Comparison of ENCODE assay signal across 8 cellular contexts in the genomic region with DNA sequence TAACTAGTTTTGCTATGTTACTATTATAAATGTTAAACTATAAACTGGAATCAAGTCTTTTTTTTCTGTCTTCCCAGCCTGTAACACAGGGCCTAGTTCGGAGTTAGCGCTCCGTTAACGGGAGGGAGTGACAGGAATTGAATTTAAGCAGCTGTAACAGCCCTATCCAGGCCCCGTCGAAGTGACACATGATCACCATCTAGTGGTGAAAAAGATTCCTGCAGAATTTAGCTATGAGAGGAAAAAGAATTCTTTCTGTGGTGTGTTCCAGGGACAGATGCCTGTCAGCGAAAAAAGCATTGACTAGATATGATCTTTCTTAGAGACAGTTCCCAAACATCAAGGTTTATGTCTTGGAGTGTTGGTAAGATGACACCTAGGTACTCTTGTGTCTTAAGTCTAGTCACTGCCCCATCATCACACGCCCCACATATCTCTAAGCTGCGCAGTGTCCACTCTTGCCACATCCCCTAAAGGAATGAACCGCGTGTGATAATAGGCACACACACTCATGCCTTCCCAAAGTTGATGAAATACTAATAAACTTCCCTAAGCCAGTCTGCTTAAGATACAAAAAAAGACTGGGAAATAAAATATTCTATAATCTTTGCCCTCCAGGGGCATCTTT. TPM values are rescaled to one million over a fixed set of nuclear protein-coding genes. Genes with fewer than 3 reads are reported as not detected.
DNase-seq lines count a peak whose midpoint lies in the region; ATAC-seq, FAIRE-seq and TF ChIP-seq lines count a peak whose summit lies in the region.

No MANE protein-coding gene starts in this region.

- peak; percentile 13 to 31 for DNase-seq in SHP77 (lab: John Stamatoyannopoulos, UW)
- no peak for DNase-seq in SHP77 treated with DMSO at 0.1 percent for 48 hours (lab: John Stamatoyannopoulos, UW)
- DNase-seq in HCEC 1CT = peak; percentile 36
- DNase-seq in NCI-H2196 treated with DMSO at 0.1 percent for 48 hours (lab: John Stamatoyannopoulos, UW; ENCODE audit: unreplicated experiment) = peak; percentile 4
- DNase-seq in activated CD4-positive, alpha-beta T cell treated with anti-CD3 and anti-CD28 coated beads, Interleukin-2, amount 10 ng/mL, durations not matched to agents 24 days and 14 days = peak; percentile 88
- peak in 1 of 3 donors; percentile 56 for DNase-seq in mucosa of descending colon
- DNase-seq in occipital lobe (lab: John Stamatoyannopoulos, UW) = no peak

- no peaks in the 10 kb centered on the region for H3K36me3 ChIP-seq in mucosa of descending colon (ENCODE audit: low read depth)

- intact Hi-C loops in activated CD4-positive, alpha-beta T cell treated with anti-CD3 and anti-CD28 coated beads, Interleukin-2, amount 10 ng/mL, durations not matched to agents 24 days and 14 days (cut with micrococcal nuclease) = loop anchor here (1.0 to 2.0 kb wide), 3 partner anchors 14 to 92 kb away; no protein-coding TSS in a partner anchor
- intact Hi-C loops in mucosa of descending colon (cut with DNase I, micrococcal nuclease) = no loop called here

- peaks cover 15% of the 10 kb centered on the region for H3K4me1 Mint-ChIP-seq in activated CD4-positive, alpha-beta T cell treated with anti-CD3 and anti-CD28 coated beads, Interleukin-2, amount 10 ng/mL, durations not matched to agents 24 days and 14 days

- peak; percentile 37 for FAIRE-seq in endometrium (lab: Jason Lieb, UNC)

- peak; percentile 30 for TF ChIP-seq CTCF in mucosa of descending colon (IDR thresholded peaks at IDR 0.05)

- H3K36me3 Mint-ChIP-seq in activated CD4-positive, alpha-beta T cell treated with anti-CD3 and anti-CD28 coated beads, Interleukin-2, amount 10 ng/mL, durations not matched to agents 24 days and 14 days (ENCODE audit: low read depth) = peaks cover 3% of the 10 kb centered on the region

- no peak overlapping the region for H3K4me3 ChIP-seq in mucosa of descending colon

- no peaks in the 10 kb centered on the region for H3K4me1 ChIP-seq in mucosa of descending colon (ENCODE audit: low read depth)

- ATAC-seq in mucosa of descending colon = peak; percentile 77

- no peak overlapping the region for H3K27ac Mint-ChIP-seq in activated CD4-positive, alpha-beta T cell treated with anti-CD3 and anti-CD28 coated beads, Interleukin-2, amount 10 ng/mL, durations not matched to agents 24 days and 14 days

- H3K9me3 Mint-ChIP-seq in activated CD4-positive, alpha-beta T cell treated with anti-CD3 and anti-CD28 coated beads, Interleukin-2, amount 10 ng/mL, durations not matched to agents 24 days and 14 days = no peaks in the 10 kb centered on the region

- peak overlapping the region; percentile 59 for H3K4me3 Mint-ChIP-seq in activated CD4-positive, alpha-beta T cell treated with anti-CD3 and anti-CD28 coated beads, Interleukin-2, amount 10 ng/mL, durations not matched to agents 24 days and 14 days

- H3K27me3 Mint-ChIP-seq in activated CD4-positive, alpha-beta T cell treated with anti-CD3 and anti-CD28 coated beads, Interleukin-2, amount 10 ng/mL, durations not matched to agents 24 days and 14 days = peaks cover 5% of the 10 kb centered on the region

- no peaks in the 10 kb centered on the region for H3K9me3 ChIP-seq in mucosa of descending colon

RNA-seq across cellular contexts. Expression of a gene that starts 2.1 kb away (rescaled TPM):
- total RNA-seq in activated CD4-positive, alpha-beta T cell treated with anti-CD3 and anti-CD28 coated beads, Interleukin-2, amount 10 ng/mL, durations not matched to agents 24 days and 14 days = 3.5 and 3.6 TPM in 2 replicates
- total RNA-seq in mucosa of descending colon (1 to 10 TPM; 1.3 to 3.4 (median 2.5) TPM), occipital lobe (1.4 TPM)

RNA-seq across cellular contexts. Expression of a gene that starts 13.8 kb away (rescaled TPM):
- 183 and 196 TPM in 2 replicates for total RNA-seq in activated CD4-positive, alpha-beta T cell treated with anti-CD3 and anti-CD28 coated beads, Interleukin-2, amount 10 ng/mL, durations not matched to agents 24 days and 14 days
- total RNA-seq in mucosa of descending colon (10 to 100 TPM; 29.4 to 36.0 (median 31.7) TPM), occipital lobe (19.0 TPM)

RNA-seq across cellular contexts. Expression of a gene that starts 56.5 kb away (rescaled TPM):
- total RNA-seq in activated CD4-positive, alpha-beta T cell treated with anti-CD3 and anti-CD28 coated beads, Interleukin-2, amount 10 ng/mL, durations not matched to agents 24 days and 14 days = 22.4 and 25.6 TPM in 2 replicates
- total RNA-seq in mucosa of descending colon (10 to 100 TPM; 28.9 to 38.5 (median 37.3) TPM), occipital lobe (15.1 TPM)

Comparison
In these comparisons a context has a peak if more than half of its experiments do, and no peak if none do; other contexts are left out.
1. DNase-seq: peak in SHP77 (2 of 2), HCEC 1CT (single experiment), NCI-H2196 treated with DMSO at 0.1 percent for 48 hours (single experiment) and activated CD4-positive, alpha-beta T cell treated with anti-CD3 and anti-CD28 coated beads, Interleukin-2, amount 10 ng/mL, durations not matched to agents 24 days and 14 days (single experiment); none in SHP77 treated with DMSO at 0.1 percent for 48 hours (single experiment) and occipital lobe (single experiment).